In genomic region chr12:10211101-10211974, GRCh38 we compare ENCODE assay signal across 1 cellular context.
TF ChIP-seq lines count a peak whose summit lies in the region.

No MANE protein-coding gene starts in this region.

TF ChIP-seq in endothelial cell of umbilical vein, 7 proteins besides CTCF, POLR2A, EP300 and RAD21:
- TF ChIP-seq JUN (IDR thresholded peaks at IDR 0.05; ENCODE audit: borderline replicate concordance, insufficient read depth, insufficient read length, low read depth): no peak
- no peak for TF ChIP-seq GATA2 (IDR thresholded peaks at IDR 0.05; ENCODE audit: insufficient read depth, insufficient read length, low read depth, low read length)
- no peak for TF ChIP-seq FOS (IDR thresholded peaks at IDR 0.05; ENCODE audit: borderline replicate concordance, insufficient read depth, low read length)
- TF ChIP-seq EZH2 (IDR thresholded peaks at IDR 0.05; ENCODE audit: borderline replicate concordance, low read depth, low read length, severe bottlenecking): no peak
- TF ChIP-seq MYC (IDR thresholded peaks at IDR 0.05; ENCODE audit: low read depth, low read length): no peak
- TF ChIP-seq MAX (IDR thresholded peaks at IDR 0.05; ENCODE audit: insufficient read depth, insufficient read length): no peak
- TF ChIP-seq POLR2AphosphoS5 (IDR thresholded peaks at IDR 0.05; ENCODE audit: insufficient read depth, low read depth, low read length): no peak
